In the genomic region with DNA sequence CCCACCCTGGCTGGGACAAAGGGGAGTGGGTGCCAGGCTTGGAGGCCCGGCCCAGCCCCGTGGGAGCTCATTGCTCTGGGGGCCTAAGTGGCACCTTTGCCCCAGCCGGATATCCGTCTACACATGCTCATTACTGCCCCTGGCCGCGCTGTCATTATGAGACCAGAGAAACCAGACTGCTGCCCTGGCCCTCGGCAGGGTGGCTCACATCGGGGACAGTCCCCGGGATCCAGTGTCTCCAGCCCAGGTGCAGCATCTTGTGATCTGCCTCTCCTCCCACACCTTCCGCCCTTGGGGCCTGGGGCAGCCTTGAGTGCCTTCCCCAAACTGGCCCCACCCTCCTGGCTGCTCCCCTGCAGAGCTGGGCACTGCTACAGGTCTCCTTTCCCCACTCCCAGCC, we compare ENCODE assay signal across 20 cellular contexts. TPM values are rescaled to one million over a fixed set of nuclear protein-coding genes. Genes with fewer than 3 reads are reported as not detected.
DNase-seq lines count a peak whose midpoint lies in the region; ATAC-seq, FAIRE-seq and TF ChIP-seq lines count a peak whose summit lies in the region.
"Had no signal": no experiment of that assay in that cellular context is flagged by ENCODE, and none has a peak within 500 bp of the region (broad histone marks: within the 10 kb centered on the region; RNA-seq: fewer than 3 reads in every experiment).

No MANE protein-coding gene starts in this region.

- no peaks in the 10 kb centered on the region for H3K9me3 ChIP-seq in BLaER1 treated with 17β-estradiol and CSF1 and Interleukin-3, amounts not matched to agents 10 nM and 100 nM (replicated peaks in 1 of 11)
- H3K9me3 ChIP-seq in GM12878 (replicated peaks; ENCODE audit: control insufficient read depth, insufficient read depth, low read length) (no peaks in the 10 kb centered on the region), right atrium auricular region (no peaks in the 10 kb centered on the region)
- H3K9me3 ChIP-seq: SJSA1 had no signal

- no TSS peak for BruUV-seq in GM12878 (replicated peaks; lab: Mats Ljungman, UMichigan)

- in situ Hi-C loops in GM12878 (cut with MboI): no loop called here

- intact Hi-C loops in GM12878 (cut with micrococcal nuclease; ENCODE audit: unreplicated experiment): no loop called here

- H3K27ac ChIP-seq in BLaER1 treated with 17β-estradiol and CSF1 and Interleukin-3, amounts not matched to agents 10 nM and 100 nM: no peak overlapping the region
- H3K27ac ChIP-seq in GM12878 (ENCODE audit: control insufficient read depth, insufficient read depth) (no peak overlapping the region; the same call in 1 of the 2 replicates), right atrium auricular region (no peak overlapping the region)
- H3K27ac ChIP-seq: SJSA1 had no signal

- H3K4me2 ChIP-seq in BLaER1 treated with 17β-estradiol and CSF1 and Interleukin-3, amounts not matched to agents 10 nM and 100 nM: peak overlapping the region in 8 of 11 experiments; percentile 13 to 54 (median 38); a peak in 10 of 22 replicates
- no peak overlapping the region; the same call in 1 of the 2 replicates for H3K4me2 ChIP-seq in GM12878 (ENCODE audit: control insufficient read depth, insufficient read depth)

- POLR2A ChIA-PET in GM12878 (lab: Charles Lee): interaction anchor here (0.6 to 1.5 kb wide), 7 partner anchors 9 to 258 kb away, joined by 3 to 5 read pairs (median 3); a partner anchor contains a TSS

- SMC1A ChIA-PET in GM12878 (lab: Charles Lee; ENCODE audit: uncharacterized antibody, unreplicated experiment): interaction anchor here (1.2 kb wide), 1 partner anchor 99 kb away, joined by 4 read pairs; no protein-coding TSS in a partner anchor

- TF ChIP-seq EP300 in GM12878 (IDR thresholded peaks at IDR 0.05; ENCODE audit: borderline replicate concordance in 1 of 2, control insufficient read depth in 1 of 2, low read depth in 2 of 2, low read length in 2 of 2): 0 out of 4 replicates have a peak, but pooled peaks of 1 of the 2 experiments have one; percentile 18

- peaks cover 0 to 51% (median 42%) of the 10 kb centered on the region in 10 experiments; a peak in 16 of 20 replicates for H3K4me1 ChIP-seq in BLaER1 treated with 17β-estradiol and CSF1 and Interleukin-3, amounts not matched to agents 10 nM and 100 nM
- H3K4me1 ChIP-seq in GM12878 (ENCODE audit: control insufficient read depth, insufficient read depth, low read length): peaks cover 18% of the 10 kb centered on the region; the same call in 1 of the 2 replicates
- H3K4me1 ChIP-seq in right atrium auricular region: peaks cover 0 to 10% of the 10 kb centered on the region in 2 donors

- 0% methylated on average over 10 of the region's 10 CpGs for WGBS in GM12878 (ENCODE audit: insufficient coverage, insufficient replicate concordance, low lambda C conversion rate, missing lambda C conversion rate)

- TF ChIP-seq POLR2A in GM12878 (IDR thresholded peaks at IDR 0.05; ENCODE audit: low read depth, low read length): 0 out of 2 replicates have a peak, but pooled peaks have one; percentile 36

- H2AFZ ChIP-seq in GM12878 (ENCODE audit: control insufficient read depth, low read depth, low read length): no peak overlapping the region

- peaks cover 42 to 78% (median 61%) of the 10 kb centered on the region in 11 experiments for H3K27me3 ChIP-seq in BLaER1 treated with 17β-estradiol and CSF1 and Interleukin-3, amounts not matched to agents 10 nM and 100 nM
- H3K27me3 ChIP-seq in GM12878 (replicated peaks in 1 of 2; ENCODE audit: control insufficient read depth in 2 of 2, insufficient read depth in 2 of 2, low read length in 1 of 2) (no peaks in the 10 kb centered on the region), right atrium auricular region (no peaks in the 10 kb centered on the region)

- CTCF ChIA-PET in GM12878 (lab: Yijun Ruan, JAX): interaction anchor here (1.0 to 1.3 kb wide), 3 partner anchors 10 to 31 kb away, joined by 3 to 9 read pairs (median 4); a partner anchor contains a TSS

- TF ChIP-seq CTCF in GM12878 (IDR thresholded peaks at IDR 0.05 in 2 of 3, conservative IDR thresholded peaks at IDR 0.05 in 1 of 3; ENCODE audit: control insufficient read depth in 2 of 3, extremely low read depth in 1 of 3, insufficient read depth in 1 of 3, low read depth in 3 of 3, low read length in 3 of 3) (no peak), right atrium auricular region (IDR thresholded peaks at IDR 0.05) (no peak)

- H4K20me1 ChIP-seq in BLaER1 treated with 17β-estradiol and CSF1 and Interleukin-3, amounts not matched to agents 10 nM and 100 nM: peaks cover 0 to 82% (median 31%) of the 10 kb centered on the region in 11 experiments; a peak in 15 of 22 replicates
- no peaks in the 10 kb centered on the region for H4K20me1 ChIP-seq in GM12878 (ENCODE audit: control insufficient read depth, insufficient read depth)

- no peak overlapping the region for H3K9ac ChIP-seq in BLaER1 treated with 17β-estradiol and CSF1 and Interleukin-3, amounts not matched to agents 10 nM and 100 nM
- H3K9ac ChIP-seq in GM12878 (ENCODE audit: control insufficient read depth, insufficient read depth, low read length): no peak overlapping the region

- DNase-seq in GM19240 (ENCODE audit: insufficient read length, low spot score) (peak; percentile 62), GM12878 (ENCODE audit: low read depth, low spot score) (no peak), iPS-NIHi11 (ENCODE audit: low spot score) (no peak), islet precursor cell (no peak), right atrium auricular region (ENCODE audit: low spot score) (no peak)
- DNase-seq: activated CD4-positive, alpha-beta T cell treated with anti-CD3 and anti-CD28 coated beads for 1 hour; aorta; left cardiac atrium; NCI-H2029 treated with DMSO at 0.1 percent for 48 hours; occipital lobe; stimulated activated CD4-positive, alpha-beta T cell treated with anti-CD3 and anti-CD28 coated beads, Interleukin-2, amount 100 ng/mL, for 48 hours had no signal

- TF ChIP-seq RAD21 in GM12878 (IDR thresholded peaks at IDR 0.05; ENCODE audit: insufficient read depth, low read depth, low read length): no peak

- no peaks in the 10 kb centered on the region for H3K79me2 ChIP-seq in GM12878 (ENCODE audit: control insufficient read depth, insufficient read depth, low read length)

- RAD21 ChIA-PET in GM12878 (lab: Charles Lee; ENCODE audit: unreplicated experiment): interaction anchor here (0.6 to 1.7 kb wide), 6 partner anchors 10 to 322 kb away, joined by 3 to 9 read pairs (median 3); a partner anchor contains a TSS

- no peak for FAIRE-seq in GM12878 (lab: Jason Lieb, UNC)

- peak; percentile 52 for ATAC-seq in GM12878
- ATAC-seq: left cardiac atrium had no signal

- H3K4me3 ChIP-seq in BLaER1 treated with 17β-estradiol and CSF1 and Interleukin-3, amounts not matched to agents 10 nM and 100 nM: no peak overlapping the region
- no peak overlapping the region for H3K4me3 ChIP-seq in GM12878
- no peak overlapping the region for H3K4me3 ChIP-seq in right atrium auricular region
- H3K4me3 ChIP-seq: SJSA1 had no signal

- H3K36me3 ChIP-seq in BLaER1 treated with 17β-estradiol and CSF1 and Interleukin-3, amounts not matched to agents 10 nM and 100 nM: no peaks in the 10 kb centered on the region
- H3K36me3 ChIP-seq in GM12878 (ENCODE audit: control insufficient read depth in 2 of 2, insufficient read depth in 2 of 2, low read length in 1 of 2) (no peaks in the 10 kb centered on the region), right atrium auricular region (no peaks in the 10 kb centered on the region)
- H3K36me3 ChIP-seq: SJSA1 had no signal

RNA-seq across cellular contexts. Expression of a gene that starts 4.9 kb away (rescaled TPM):
- total RNA-seq in GM12878 (2013; cell fraction: nucleolus; rRNA removed): not detected in 2 replicates
- not detected in 2 replicates for total RNA-seq in GM12878 (2014; rRNA removed)
- total RNA-seq in GM12878 (2014; rRNA removed; fragmentation: Illumina TruSeq; extraction: Trizol): not detected in 2 replicates
- total RNA-seq in GM12878 (2021): not detected in 2 replicates
- polyA plus RNA-seq in GM12878 (2011; ENCODE audit: low read depth): not detected
- polyA plus RNA-seq in GM12878 (2011; rRNA removed): 0.07 TPM in 1 of 2 replicates, not detected in the other
- polyA plus RNA-seq in GM12878 (2011; cell fraction: cytosol; rRNA removed): 0.07 and 0.15 TPM in 2 replicates
- polyA plus RNA-seq in GM12878 (2011; cell fraction: nucleus; rRNA removed): 0.31 and 0.34 TPM in 2 replicates
- not detected in 2 replicates for polyA plus RNA-seq in GM12878 (2012)
- not detected in 2 replicates for polyA plus RNA-seq in GM12878 (2014; fragmentation: Illumina TruSeq; extraction: Trizol)
- not detected for polyA plus RNA-seq in GM12878 (2014; fragmentation: Nextera tagmentation; extraction: Ambion mirVana)
- 0.14 TPM in 1 of 2 replicates, not detected in the other for polyA plus RNA-seq in GM12878 (2014; rRNA removed)
- not detected for polyA plus RNA-seq in GM12878 (2016; fragmentation: Nextera tagmentation; extraction: Ambion mirVana)
- not detected in 2 replicates for polyA minus RNA-seq in GM12878 (2011; rRNA and poly(A)+ RNA removed)
- polyA minus RNA-seq in GM12878 (2011; cell fraction: cytosol; rRNA and poly(A)+ RNA removed): not detected in 2 replicates
- not detected in 2 replicates for polyA minus RNA-seq in GM12878 (2011; cell fraction: nucleus; rRNA and poly(A)+ RNA removed)
- not detected for total RNA-seq in right atrium auricular region
- total RNA-seq: aorta, cerebellum, Daoy, fibroblast of villous mesenchyme, left cardiac atrium, mucosa of gallbladder, NCI-H460, occipital lobe, SJSA1, temporal lobe had no signal
- polyA plus RNA-seq: AG04450, aorta had no signal

RNA-seq across cellular contexts. Expression of a gene that starts 5.5 kb away (rescaled TPM):
- 0.23 and 0.39 TPM in 2 replicates for total RNA-seq in GM12878 (2013; cell fraction: nucleolus; rRNA removed)
- not detected in 2 replicates for total RNA-seq in GM12878 (2014; rRNA removed)
- 0.09 TPM in 1 of 2 replicates, not detected in the other for total RNA-seq in GM12878 (2014; rRNA removed; fragmentation: Illumina TruSeq; extraction: Trizol)
- 0.21 and 0.24 TPM in 2 replicates for total RNA-seq in GM12878 (2021)
- polyA plus RNA-seq in GM12878 (2011; ENCODE audit: low read depth): 0.22 TPM
- 0.20 and 0.32 TPM in 2 replicates for polyA plus RNA-seq in GM12878 (2011; rRNA removed)
- polyA plus RNA-seq in GM12878 (2011; cell fraction: cytosol; rRNA removed): 0.34 and 0.37 TPM in 2 replicates
- 0.86 and 1.2 TPM in 2 replicates for polyA plus RNA-seq in GM12878 (2011; cell fraction: nucleus; rRNA removed)
- polyA plus RNA-seq in GM12878 (2012): 0.32 and 0.45 TPM in 2 replicates
- polyA plus RNA-seq in GM12878 (2014; fragmentation: Illumina TruSeq; extraction: Trizol): 0.04 TPM in 1 of 2 replicates, not detected in the other
- under 1 TPM in 1 of 2 experiments, not detected in 1; 0.02 TPM for polyA plus RNA-seq in GM12878 (2014; fragmentation: Nextera tagmentation; extraction: Ambion mirVana)
- 0.14 and 0.28 TPM in 2 replicates for polyA plus RNA-seq in GM12878 (2014; rRNA removed)
- under 1 TPM in 1 of 2 experiments, not detected in 1; 0.08 TPM for polyA plus RNA-seq in GM12878 (2016; fragmentation: Nextera tagmentation; extraction: Ambion mirVana)
- polyA minus RNA-seq in GM12878 (2011; rRNA and poly(A)+ RNA removed): 0.22 and 0.36 TPM in 2 replicates
- polyA minus RNA-seq in GM12878 (2011; cell fraction: cytosol; rRNA and poly(A)+ RNA removed): 0.52 TPM in 1 of 2 replicates, not detected in the other
- 0.19 and 0.24 TPM in 2 replicates for polyA minus RNA-seq in GM12878 (2011; cell fraction: nucleus; rRNA and poly(A)+ RNA removed)
- not detected for total RNA-seq in right atrium auricular region
- total RNA-seq: cerebellum, Daoy, SJSA1, temporal lobe had no signal

RNA-seq across cellular contexts. Expression of a gene that starts 11.3 kb away (rescaled TPM):
- total RNA-seq in GM12878 (2013; cell fraction: nucleolus; rRNA removed): 0.81 and 1.9 TPM in 2 replicates
- 0.40 and 0.54 TPM in 2 replicates for total RNA-seq in GM12878 (2014; rRNA removed)
- 0.09 TPM in 1 of 2 replicates, not detected in the other for total RNA-seq in GM12878 (2014; rRNA removed; fragmentation: Illumina TruSeq; extraction: Trizol)
- 0.72 and 0.77 TPM in 2 replicates for total RNA-seq in GM12878 (2021)
- not detected for polyA plus RNA-seq in GM12878 (2011; ENCODE audit: low read depth)
- 0.26 and 0.31 TPM in 2 replicates for polyA plus RNA-seq in GM12878 (2011; rRNA removed)
- 0.93 and 1.2 TPM in 2 replicates for polyA plus RNA-seq in GM12878 (2011; cell fraction: cytosol; rRNA removed)
- 5.7 and 6.0 TPM in 2 replicates for polyA plus RNA-seq in GM12878 (2011; cell fraction: nucleus; rRNA removed)
- 0.24 and 0.52 TPM in 2 replicates for polyA plus RNA-seq in GM12878 (2012)
- 0.09 TPM in 1 of 2 replicates, not detected in the other for polyA plus RNA-seq in GM12878 (2014; fragmentation: Illumina TruSeq; extraction: Trizol)
- not detected for polyA plus RNA-seq in GM12878 (2014; fragmentation: Nextera tagmentation; extraction: Ambion mirVana)
- polyA plus RNA-seq in GM12878 (2014; rRNA removed): 0.37 and 1.0 TPM in 2 replicates
- polyA plus RNA-seq in GM12878 (2016; fragmentation: Nextera tagmentation; extraction: Ambion mirVana): under 1 TPM; 0.24 to 0.37 TPM
- polyA minus RNA-seq in GM12878 (2011; rRNA and poly(A)+ RNA removed): 0.37 and 0.62 TPM in 2 replicates
- 0.80 TPM in 1 of 2 replicates, not detected in the other for polyA minus RNA-seq in GM12878 (2011; cell fraction: cytosol; rRNA and poly(A)+ RNA removed)
- polyA minus RNA-seq in GM12878 (2011; cell fraction: nucleus; rRNA and poly(A)+ RNA removed): 1.2 and 1.5 TPM in 2 replicates
- not detected for total RNA-seq in right atrium auricular region
- total RNA-seq: Daoy had no signal

RNA-seq across cellular contexts. Expression of a gene that starts 22.1 kb away (rescaled TPM):
- 19.4 and 22.6 TPM in 2 replicates for total RNA-seq in GM12878 (2013; cell fraction: nucleolus; rRNA removed)
- total RNA-seq in GM12878 (2014; rRNA removed) (36.8 and 47.6 TPM in 2 replicates), GM12878 (2014; rRNA removed; fragmentation: Illumina TruSeq; extraction: Trizol) (3.2 and 5.1 TPM in 2 replicates), GM12878 (2021) (154 TPM in 2 replicates), right atrium auricular region (100 to 1,000 TPM; 138 to 185 TPM)
- polyA plus RNA-seq in GM12878 (2011; ENCODE audit: low read depth): 9.0 TPM
- polyA plus RNA-seq in GM12878 (2011; rRNA removed) (0.72 and 1.5 TPM in 2 replicates), GM12878 (2014; fragmentation: Illumina TruSeq; extraction: Trizol) (5.2 TPM in 1 of 2 replicates, not detected in the other), GM12878 (2014; fragmentation: Nextera tagmentation; extraction: Ambion mirVana) (1 to 10 TPM in 1 of 2 experiments, under 1 TPM in 1; 0.32 to 2.8 TPM), GM12878 (2014; rRNA removed) (77.6 and 87.7 TPM in 2 replicates), GM12878 (2016; fragmentation: Nextera tagmentation; extraction: Ambion mirVana) (10 to 100 TPM; 40.3 to 42.9 TPM)
- polyA plus RNA-seq in GM12878 (2011; cell fraction: cytosol; rRNA removed): 6.2 and 8.5 TPM in 2 replicates
- 12.2 and 16.6 TPM in 2 replicates for polyA plus RNA-seq in GM12878 (2011; cell fraction: nucleus; rRNA removed)
- polyA plus RNA-seq in GM12878 (2012): 103 and 151 TPM in 2 replicates
- polyA minus RNA-seq in GM12878 (2011; rRNA and poly(A)+ RNA removed): 0.95 and 4.6 TPM in 2 replicates
- polyA minus RNA-seq in GM12878 (2011; cell fraction: cytosol; rRNA and poly(A)+ RNA removed): 33.7 and 62.3 TPM in 2 replicates
- 11.4 and 14.4 TPM in 2 replicates for polyA minus RNA-seq in GM12878 (2011; cell fraction: nucleus; rRNA and poly(A)+ RNA removed)

RNA-seq across cellular contexts. Expression of a gene that starts 31.3 kb away (rescaled TPM):
- 68.5 and 92.6 TPM in 2 replicates for total RNA-seq in GM12878 (2013; cell fraction: nucleolus; rRNA removed)
- total RNA-seq in GM12878 (2014; rRNA removed) (19.9 and 22.1 TPM in 2 replicates), GM12878 (2014; rRNA removed; fragmentation: Illumina TruSeq; extraction: Trizol) (6.7 and 7.1 TPM in 2 replicates), GM12878 (2021) (33.3 and 36.9 TPM in 2 replicates), right atrium auricular region (10 to 100 TPM; 12.5 to 21.5 TPM)
- polyA plus RNA-seq in GM12878 (2011; ENCODE audit: low read depth): 5.4 TPM
- polyA plus RNA-seq in GM12878 (2011; rRNA removed) (8.3 and 17.2 TPM in 2 replicates), GM12878 (2014; fragmentation: Illumina TruSeq; extraction: Trizol) (0.73 and 5.7 TPM in 2 replicates), GM12878 (2014; fragmentation: Nextera tagmentation; extraction: Ambion mirVana) (under 1 TPM; 0.05 to 0.08 TPM), GM12878 (2014; rRNA removed) (21.1 and 23.0 TPM in 2 replicates), GM12878 (2016; fragmentation: Nextera tagmentation; extraction: Ambion mirVana) (1 to 10 TPM; 1.8 to 1.9 TPM)
- 15.6 and 31.4 TPM in 2 replicates for polyA plus RNA-seq in GM12878 (2011; cell fraction: cytosol; rRNA removed)
- 82.5 and 82.6 TPM in 2 replicates for polyA plus RNA-seq in GM12878 (2011; cell fraction: nucleus; rRNA removed)
- polyA plus RNA-seq in GM12878 (2012): 12.4 and 21.7 TPM in 2 replicates
- 36.1 and 73.4 TPM in 2 replicates for polyA minus RNA-seq in GM12878 (2011; rRNA and poly(A)+ RNA removed)
- polyA minus RNA-seq in GM12878 (2011; cell fraction: cytosol; rRNA and poly(A)+ RNA removed): 43.2 and 44.7 TPM in 2 replicates
- 64.3 and 105 TPM in 2 replicates for polyA minus RNA-seq in GM12878 (2011; cell fraction: nucleus; rRNA and poly(A)+ RNA removed)
